Comparison of ENCODE assay signal across 25 cellular contexts in the genomic region with DNA sequence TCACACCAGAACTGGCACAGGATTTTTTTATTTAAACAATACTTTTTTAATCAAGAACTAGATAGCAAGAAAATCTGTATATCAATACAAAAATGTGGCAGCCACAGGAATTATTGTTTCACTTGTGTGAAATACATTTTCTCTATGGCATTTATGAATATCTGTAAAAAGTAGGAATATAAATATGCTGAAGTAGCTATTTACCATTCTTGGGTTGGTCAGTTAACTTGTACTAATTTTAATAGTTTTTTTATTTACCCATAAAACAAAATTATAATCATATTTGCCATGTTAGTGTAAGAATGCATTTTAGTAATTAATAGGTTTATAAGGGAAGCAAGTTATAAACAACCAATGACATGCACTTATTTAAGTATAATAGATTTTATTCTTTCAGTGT. TPM values are rescaled to one million over a fixed set of nuclear protein-coding genes. Genes with fewer than 3 reads are reported as not detected.
DNase-seq lines count a peak whose midpoint lies in the region; ATAC-seq, FAIRE-seq and TF ChIP-seq lines count a peak whose summit lies in the region.
"Had no signal": no experiment of that assay in that cellular context is flagged by ENCODE, and none has a peak within 500 bp of the region (broad histone marks: within the 10 kb centered on the region; RNA-seq: fewer than 3 reads in every experiment).

No MANE protein-coding gene starts in this region.

- no peak for ATAC-seq in HepG2
- no peak for ATAC-seq in right lobe of liver
- ATAC-seq in K562, result no peak
- ATAC-seq in pancreas, result no peak
- ATAC-seq: GM12878 had no signal

- H3K4me2 ChIP-seq in HepG2 (ENCODE audit: low read depth, low read length) (no peak overlapping the region), K562 (ENCODE audit: insufficient read depth, low read length) (no peak overlapping the region)
- H3K4me2 ChIP-seq: BLaER1 had no signal

- TF ChIP-seq RAD21 in HepG2 (CRISPR knock-in tag; IDR thresholded peaks at IDR 0.05) (no peak), K562 (CRISPR knock-in tag; conservative IDR thresholded peaks at IDR 0.05 in 1 of 2, IDR thresholded peaks at IDR 0.05 in 1 of 2) (no peak)

- H3K4me1 ChIP-seq in HepG2 (ENCODE audit: insufficient read depth, low read length), result no peaks in the 10 kb centered on the region
- no peaks in the 10 kb centered on the region for H3K4me1 ChIP-seq in right lobe of liver
- no peaks in the 10 kb centered on the region for H3K4me1 ChIP-seq in K562 (replicated peaks in 1 of 2; ENCODE audit: control insufficient read depth in 2 of 2, insufficient read depth in 2 of 2, low read length in 2 of 2)
- peaks cover 0 to 5% (median 0%) of the 10 kb centered on the region in 3 donors for H3K4me1 ChIP-seq in pancreas
- H3K4me1 ChIP-seq: BE2C, BLaER1 had no signal

- peaks cover 0 to 27% of the 10 kb centered on the region in 2 experiments; a peak in 2 of 5 replicates for H3K27me3 ChIP-seq in HepG2 (ENCODE audit: control insufficient read depth in 1 of 2, insufficient read depth in 2 of 2, low read length in 2 of 2)
- no peaks in the 10 kb centered on the region for H3K27me3 ChIP-seq in right lobe of liver
- peaks cover 21 to 25% of the 10 kb centered on the region in 2 experiments for H3K27me3 ChIP-seq in K562 (ENCODE audit: control insufficient read depth in 2 of 2, insufficient read depth in 2 of 2, low read length in 2 of 2)
- no peaks in the 10 kb centered on the region for H3K27me3 ChIP-seq in pancreas
- H3K27me3 ChIP-seq: BE2C, BLaER1 had no signal

- CTCF ChIA-PET in HepG2 (lab: Yijun Ruan, JAX; ENCODE audit: low intra/inter-chr PET ratio, low total read pairs) (no interaction called here), K562 (lab: Yijun Ruan, JAX; ENCODE audit: low intra/inter-chr PET ratio) (no interaction called here)

- DNase-seq in HepG2 (ENCODE audit: low spot score) (no peak), right lobe of liver (no peak), K562 (ENCODE audit: extremely low read depth in 1 of 4, low spot score in 3 of 4) (no peak), pancreas (no peak), mucosa of gallbladder (ENCODE audit: low spot score) (no peak), pons (ENCODE audit: low spot score) (no peak)
- DNase-seq: ACHN; BE2C; C1 segment of cervical spinal cord; CD4-positive, alpha-beta memory T cell; CD4-positive, CD25-positive, alpha-beta regulatory T cell; CD8-positive, alpha-beta memory T cell; COR-L47; DMS 273 treated with DMSO at 0.1 percent for 48 hours; DMS153; DMS53; DMS79; DND-41; EL; GDM1 had no signal

- H3K9ac ChIP-seq in HepG2 (ENCODE audit: insufficient read depth, low read depth, low read length), result no peak overlapping the region
- no peak overlapping the region for H3K9ac ChIP-seq in K562 (ENCODE audit: insufficient read depth in 1 of 2, low read depth in 2 of 2, low read length in 2 of 2)
- H3K9ac ChIP-seq: BLaER1 had no signal

- BruUV-seq in HepG2 (replicated peaks; lab: Mats Ljungman, UMichigan) (no TSS peak), K562 (replicated peaks; lab: Mats Ljungman, UMichigan) (no TSS peak)

- H3K9me3 ChIP-seq in HepG2 (ENCODE audit: low read length) (no peaks in the 10 kb centered on the region), right lobe of liver (no peaks in the 10 kb centered on the region), K562 (replicated peaks; ENCODE audit: control insufficient read depth, insufficient read depth, low read depth, low read length) (no peaks in the 10 kb centered on the region), pancreas (no peaks in the 10 kb centered on the region)
- H3K9me3 ChIP-seq: BE2C, BLaER1 had no signal

- TF ChIP-seq EP300 in HepG2 (IDR thresholded peaks at IDR 0.05; ENCODE audit: low read depth in 2 of 2, low read length in 2 of 2), result no peak
- TF ChIP-seq EP300 in HepG2 (CRISPR knock-in tag; IDR thresholded peaks at IDR 0.05; ENCODE audit: borderline replicate concordance), result no peak
- no peak for TF ChIP-seq EP300 in K562 (IDR thresholded peaks at IDR 0.05; ENCODE audit: low read length)

- POLR2A ChIA-PET in HepG2 (lab: Yijun Ruan, JAX) (no interaction called here), K562 (lab: Yijun Ruan, JAX) (no interaction called here)

- TF ChIP-seq POLR2A in HepG2 (IDR thresholded peaks at IDR 0.05; ENCODE audit: insufficient read depth in 1 of 2, low read depth in 2 of 2, low read length in 2 of 2) (no peak), right lobe of liver (IDR thresholded peaks at IDR 0.05) (no peak), K562 (conservative IDR thresholded peaks at IDR 0.05) (no peak)

- intact Hi-C loops in HepG2 (cut with micrococcal nuclease; ENCODE audit: unreplicated experiment) (no loop called here), right lobe of liver (cut with DNase I) (no loop called here), K562 (cut with micrococcal nuclease) (no loop called here), pancreas (cut with DNase I) (no loop called here)

- H2AFZ ChIP-seq in HepG2 (ENCODE audit: low read length) (no peak overlapping the region), K562 (ENCODE audit: low read depth, low read length) (no peak overlapping the region)

- no peaks in the 10 kb centered on the region for H3K9me1 ChIP-seq in K562 (ENCODE audit: control insufficient read depth, insufficient read depth, low read length)

- H3K36me3 ChIP-seq in HepG2 (replicated peaks in 1 of 2; ENCODE audit: control insufficient read depth in 1 of 2, insufficient read depth in 2 of 2, low read length in 2 of 2), result no peaks in the 10 kb centered on the region
- H3K36me3 ChIP-seq in right lobe of liver, result no peaks in the 10 kb centered on the region
- H3K36me3 ChIP-seq in K562 (ENCODE audit: control insufficient read depth, insufficient read depth, low read length), result no peaks in the 10 kb centered on the region
- no peaks in the 10 kb centered on the region for H3K36me3 ChIP-seq in pancreas
- H3K36me3 ChIP-seq: BE2C, BLaER1 had no signal

- in situ Hi-C loops in HepG2 (cut with HindIII; ENCODE audit: extremely low pct_ligation_motif_present, low pct_unique_long_range_greater_than_20kb), result no loop called here
- in situ Hi-C loops in K562 (cut with MboI), result no loop called here

- no peak for FAIRE-seq in HepG2 (lab: Jason Lieb, UNC)
- FAIRE-seq in K562 (lab: Jason Lieb, UNC), result no peak
- FAIRE-seq in pancreas (lab: Jason Lieb, UNC), result peak; percentile 45
- FAIRE-seq: GM12878, GM12892, GM18507 had no signal

- no peak overlapping the region for H3K27ac ChIP-seq in HepG2 (ENCODE audit: extremely low read length, insufficient read depth, low read length)
- H3K27ac ChIP-seq in right lobe of liver, result no peak overlapping the region
- no peak overlapping the region for H3K27ac ChIP-seq in K562 (ENCODE audit: extremely low read depth, low read depth, low read length)
- H3K27ac ChIP-seq in pancreas, result no peak overlapping the region
- H3K27ac ChIP-seq: 22Rv1, BLaER1 had no signal

- TF ChIP-seq CTCF in HepG2 (CRISPR knock-in tag; IDR thresholded peaks at IDR 0.05), result no peak
- no peak for TF ChIP-seq CTCF in right lobe of liver (IDR thresholded peaks at IDR 0.05)
- TF ChIP-seq CTCF in K562 (IDR thresholded peaks at IDR 0.05 in 2 of 3, conservative IDR thresholded peaks at IDR 0.05 in 1 of 3; ENCODE audit: insufficient read depth in 2 of 3, low read depth in 1 of 3, low read length in 3 of 3), result no peak
- TF ChIP-seq CTCF in pancreas (IDR thresholded peaks at IDR 0.05), result no peak

- H3K4me3 ChIP-seq in HepG2 (replicated peaks in 1 of 3; ENCODE audit: insufficient read depth in 1 of 3, low read depth in 2 of 3, low read length in 3 of 3) (no peak overlapping the region), right lobe of liver (no peak overlapping the region), K562 (no peak overlapping the region), pancreas (no peak overlapping the region)
- H3K4me3 ChIP-seq: BLaER1, GM12878 had no signal

- H4K20me1 ChIP-seq in HepG2 (ENCODE audit: insufficient read depth, low read length), result no peaks in the 10 kb centered on the region
- no peaks in the 10 kb centered on the region for H4K20me1 ChIP-seq in K562 (replicated peaks; ENCODE audit: control insufficient read depth, insufficient read depth, low read length)
- H4K20me1 ChIP-seq: BLaER1 had no signal

- no peaks in the 10 kb centered on the region for H3K79me2 ChIP-seq in HepG2 (ENCODE audit: insufficient read depth, low read length)
- H3K79me2 ChIP-seq in K562 (ENCODE audit: control insufficient read depth, insufficient read depth, low read length), result no peaks in the 10 kb centered on the region

RNA-seq across cellular contexts. Expression of a gene that starts 31.4 kb away (rescaled TPM):
- total RNA-seq in HepG2 (2016; rRNA removed; fragmentation: Illumina TruSeq; extraction: Trizol) (38.4 and 54.4 TPM in 2 replicates), right lobe of liver (10 to 100 TPM; 40.1 to 66.8 (median 62.2) TPM), K562 (2014; rRNA removed) (16.3 and 17.1 TPM in 2 replicates), K562 (2014; rRNA removed; fragmentation: Illumina TruSeq; extraction: Trizol) (31.2 and 37.1 TPM in 2 replicates), K562 (2015; rRNA removed; fragmentation: Illumina TruSeq; extraction: Trizol) (27.0 and 29.2 TPM in 2 replicates), K562 (2021) (27.4 and 29.5 TPM in 2 replicates), pancreas (10 to 100 TPM; 61.4 to 85.5 (median 70.5) TPM), mucosa of gallbladder (102 TPM)
- 1.8 and 2.4 TPM in 2 replicates for total RNA-seq in HepG2 (2016; cell fraction: cytosol; rRNA removed; fragmentation: Illumina TruSeq; extraction: Trizol; ENCODE audit: low read depth)
- 32.4 and 47.0 TPM in 2 replicates for total RNA-seq in HepG2 (2016; cell fraction: insoluble cytoplasmic fraction; rRNA removed; fragmentation: Illumina TruSeq; extraction: Trizol)
- total RNA-seq in HepG2 (2016; cell fraction: membrane; rRNA removed; fragmentation: Illumina TruSeq; extraction: Trizol), result 9.9 and 10.6 TPM in 2 replicates
- total RNA-seq in HepG2 (2016; cell fraction: nucleus; rRNA removed; fragmentation: Illumina TruSeq; extraction: Trizol), result 57.2 and 65.2 TPM in 2 replicates
- polyA plus RNA-seq in HepG2 (2011; rRNA removed) (14.9 and 17.6 TPM in 2 replicates), K562 (2011; rRNA removed) (14.0 and 15.0 TPM in 2 replicates), K562 (2014; fragmentation: Illumina TruSeq; extraction: Trizol) (20.6 and 21.3 TPM in 2 replicates), K562 (2014; fragmentation: Nextera tagmentation; extraction: Ambion mirVana) (1 to 10 TPM; 6.5 to 9.0 TPM), K562 (2014; rRNA removed) (16.3 and 16.7 TPM in 2 replicates), pancreas (10 to 100 TPM; 21.2 to 44.5 TPM)
- 6.1 and 11.4 TPM in 2 replicates for polyA plus RNA-seq in HepG2 (2011; cell fraction: cytosol; rRNA removed)
- 11.2 and 15.5 TPM in 2 replicates for polyA plus RNA-seq in HepG2 (2011; cell fraction: nucleus; rRNA removed)
- 53.2 and 56.8 TPM in 2 replicates for polyA plus RNA-seq in HepG2 (2012)
- polyA plus RNA-seq in HepG2 (2016; cell fraction: cytosol; fragmentation: Illumina TruSeq; extraction: Trizol; ENCODE audit: low read depth), result 1.9 TPM in 2 replicates
- polyA plus RNA-seq in HepG2 (2016; cell fraction: insoluble cytoplasmic fraction; fragmentation: Illumina TruSeq; extraction: Trizol; ENCODE audit: low read depth), result 28.3 and 31.1 TPM in 2 replicates
- 5.5 and 5.6 TPM in 2 replicates for polyA plus RNA-seq in HepG2 (2016; cell fraction: membrane; fragmentation: Illumina TruSeq; extraction: Trizol; ENCODE audit: low read depth)
- polyA plus RNA-seq in HepG2 (2016; cell fraction: nucleus; fragmentation: Illumina TruSeq; extraction: Trizol; ENCODE audit: insufficient read depth, low read depth), result 68.9 and 74.9 TPM in 2 replicates
- polyA minus RNA-seq in HepG2 (2011; rRNA and poly(A)+ RNA removed; ENCODE audit: low replicate concordance), result 7.4 and 11.2 TPM in 2 replicates
- polyA minus RNA-seq in HepG2 (2011; cell fraction: cytosol; rRNA and poly(A)+ RNA removed), result 18.1 and 24.4 TPM in 2 replicates
- 28.7 and 32.2 TPM in 2 replicates for polyA minus RNA-seq in HepG2 (2011; cell fraction: nucleus; rRNA and poly(A)+ RNA removed)
- 14.6 and 50.2 TPM in 2 replicates for total RNA-seq in K562 (2011; cell fraction: chromatin; rRNA removed; ENCODE audit: low replicate concordance)
- 9.2 and 12.1 TPM in 2 replicates for total RNA-seq in K562 (2011; cell fraction: nucleolus; rRNA removed)
- 30.1 and 51.8 TPM in 2 replicates for total RNA-seq in K562 (2011; cell fraction: nucleoplasm; rRNA removed)
- polyA plus RNA-seq in K562 (2011; cell fraction: cytosol; rRNA removed), result 2.8 and 6.8 TPM in 2 replicates
- polyA plus RNA-seq in K562 (2011; cell fraction: nucleus; rRNA removed), result 6.6 and 11.8 TPM in 2 replicates
- polyA plus RNA-seq in K562 (2012), result 23.0 and 34.7 TPM in 2 replicates
- polyA minus RNA-seq in K562 (2011; rRNA and poly(A)+ RNA removed), result 30.7 and 39.1 TPM in 2 replicates
- polyA minus RNA-seq in K562 (2011; cell fraction: cytosol; rRNA and poly(A)+ RNA removed), result 7.9 and 8.2 TPM in 2 replicates
- 6.6 and 12.9 TPM in 2 replicates for polyA minus RNA-seq in K562 (2011; cell fraction: nucleus; rRNA and poly(A)+ RNA removed)
